In genomic region chr1:167454304-167454928, GRCh38 we compare ENCODE assay signal across 1 cellular context.
TF ChIP-seq lines count a peak whose summit lies in the region.

No MANE protein-coding gene starts in this region.

TF ChIP-seq in K562, 482 proteins besides CTCF, POLR2A, EP300 and RAD21 (continued from another document):
- TF ChIP-seq, protein P1, sequence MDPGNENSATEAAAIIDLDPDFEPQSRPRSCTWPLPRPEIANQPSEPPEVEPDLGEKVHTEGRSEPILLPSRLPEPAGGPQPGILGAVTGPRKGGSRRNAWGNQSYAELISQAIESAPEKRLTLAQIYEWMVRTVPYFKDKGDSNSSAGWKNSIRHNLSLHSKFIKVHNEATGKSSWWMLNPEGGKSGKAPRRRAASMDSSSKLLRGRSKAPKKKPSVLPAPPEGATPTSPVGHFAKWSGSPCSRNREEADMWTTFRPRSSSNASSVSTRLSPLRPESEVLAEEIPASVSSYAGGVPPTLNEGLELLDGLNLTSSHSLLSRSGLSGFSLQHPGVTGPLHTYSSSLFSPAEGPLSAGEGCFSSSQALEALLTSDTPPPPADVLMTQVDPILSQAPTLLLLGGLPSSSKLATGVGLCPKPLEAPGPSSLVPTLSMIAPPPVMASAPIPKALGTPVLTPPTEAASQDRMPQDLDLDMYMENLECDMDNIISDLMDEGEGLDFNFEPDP (CRISPR knock-in tag; IDR thresholded peaks at IDR 0.05), result no peak
- TF ChIP-seq, protein P2, sequence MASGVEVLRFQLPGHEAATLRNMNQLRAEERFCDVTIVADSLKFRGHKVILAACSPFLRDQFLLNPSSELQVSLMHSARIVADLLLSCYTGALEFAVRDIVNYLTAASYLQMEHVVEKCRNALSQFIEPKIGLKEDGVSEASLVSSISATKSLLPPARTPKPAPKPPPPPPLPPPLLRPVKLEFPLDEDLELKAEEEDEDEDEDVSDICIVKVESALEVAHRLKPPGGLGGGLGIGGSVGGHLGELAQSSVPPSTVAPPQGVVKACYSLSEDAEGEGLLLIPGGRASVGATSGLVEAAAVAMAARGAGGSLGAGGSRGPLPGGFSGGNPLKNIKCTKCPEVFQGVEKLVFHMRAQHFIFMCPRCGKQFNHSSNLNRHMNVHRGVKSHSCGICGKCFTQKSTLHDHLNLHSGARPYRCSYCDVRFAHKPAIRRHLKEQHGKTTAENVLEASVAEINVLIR (CRISPR knock-in tag; IDR thresholded peaks at IDR 0.05), result no peak
- TF ChIP-seq SIN3B (IDR thresholded peaks at IDR 0.05; ENCODE audit: low read depth) (no peak), NFE2L1 (tag; IDR thresholded peaks at IDR 0.05; ENCODE audit: borderline replicate concordance, low read depth) (no peak), ZBTB1 (CRISPR knock-in tag; IDR thresholded peaks at IDR 0.05; ENCODE audit: borderline replicate concordance, low read depth) (no peak), LEF1 (IDR thresholded peaks at IDR 0.05) (no peak)
- TF ChIP-seq, protein P3, sequence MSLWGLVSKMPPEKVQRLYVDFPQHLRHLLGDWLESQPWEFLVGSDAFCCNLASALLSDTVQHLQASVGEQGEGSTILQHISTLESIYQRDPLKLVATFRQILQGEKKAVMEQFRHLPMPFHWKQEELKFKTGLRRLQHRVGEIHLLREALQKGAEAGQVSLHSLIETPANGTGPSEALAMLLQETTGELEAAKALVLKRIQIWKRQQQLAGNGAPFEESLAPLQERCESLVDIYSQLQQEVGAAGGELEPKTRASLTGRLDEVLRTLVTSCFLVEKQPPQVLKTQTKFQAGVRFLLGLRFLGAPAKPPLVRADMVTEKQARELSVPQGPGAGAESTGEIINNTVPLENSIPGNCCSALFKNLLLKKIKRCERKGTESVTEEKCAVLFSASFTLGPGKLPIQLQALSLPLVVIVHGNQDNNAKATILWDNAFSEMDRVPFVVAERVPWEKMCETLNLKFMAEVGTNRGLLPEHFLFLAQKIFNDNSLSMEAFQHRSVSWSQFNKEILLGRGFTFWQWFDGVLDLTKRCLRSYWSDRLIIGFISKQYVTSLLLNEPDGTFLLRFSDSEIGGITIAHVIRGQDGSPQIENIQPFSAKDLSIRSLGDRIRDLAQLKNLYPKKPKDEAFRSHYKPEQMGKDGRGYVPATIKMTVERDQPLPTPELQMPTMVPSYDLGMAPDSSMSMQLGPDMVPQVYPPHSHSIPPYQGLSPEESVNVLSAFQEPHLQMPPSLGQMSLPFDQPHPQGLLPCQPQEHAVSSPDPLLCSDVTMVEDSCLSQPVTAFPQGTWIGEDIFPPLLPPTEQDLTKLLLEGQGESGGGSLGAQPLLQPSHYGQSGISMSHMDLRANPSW (CRISPR knock-in tag; IDR thresholded peaks at IDR 0.05), result no peak
TF ChIP-seq in K562: peak in this region for 5.
